ENCODE assay signal across 1 cellular context in genomic region chr6:138692978-138693909, GRCh38.
TF ChIP-seq lines count a peak whose summit lies in the region.

No MANE protein-coding gene starts in this region.

TF ChIP-seq in HEK293, 187 proteins besides CTCF, POLR2A, EP300 and RAD21 (continued from another document):
- TF ChIP-seq, protein P1, sequence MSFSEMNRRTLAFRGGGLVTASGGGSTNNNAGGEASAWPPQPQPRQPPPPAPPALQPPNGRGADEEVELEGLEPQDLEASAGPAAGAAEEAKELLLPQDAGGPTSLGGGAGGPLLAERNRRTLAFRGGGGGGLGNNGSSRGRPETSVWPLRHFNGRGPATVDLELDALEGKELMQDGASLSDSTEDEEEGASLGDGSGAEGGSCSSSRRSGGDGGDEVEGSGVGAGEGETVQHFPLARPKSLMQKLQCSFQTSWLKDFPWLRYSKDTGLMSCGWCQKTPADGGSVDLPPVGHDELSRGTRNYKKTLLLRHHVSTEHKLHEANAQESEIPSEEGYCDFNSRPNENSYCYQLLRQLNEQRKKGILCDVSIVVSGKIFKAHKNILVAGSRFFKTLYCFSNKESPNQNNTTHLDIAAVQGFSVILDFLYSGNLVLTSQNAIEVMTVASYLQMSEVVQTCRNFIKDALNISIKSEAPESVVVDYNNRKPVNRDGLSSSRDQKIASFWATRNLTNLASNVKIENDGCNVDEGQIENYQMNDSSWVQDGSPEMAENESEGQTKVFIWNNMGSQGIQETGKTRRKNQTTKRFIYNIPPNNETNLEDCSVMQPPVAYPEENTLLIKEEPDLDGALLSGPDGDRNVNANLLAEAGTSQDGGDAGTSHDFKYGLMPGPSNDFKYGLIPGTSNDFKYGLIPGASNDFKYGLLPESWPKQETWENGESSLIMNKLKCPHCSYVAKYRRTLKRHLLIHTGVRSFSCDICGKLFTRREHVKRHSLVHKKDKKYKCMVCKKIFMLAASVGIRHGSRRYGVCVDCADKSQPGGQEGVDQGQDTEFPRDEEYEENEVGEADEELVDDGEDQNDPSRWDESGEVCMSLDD (tag by site-specific recombination; IDR thresholded peaks at IDR 0.05), result peak; percentile 27; the same call in 1 of the 2 replicates
- TF ChIP-seq ZNF221 (tag by site-specific recombination; IDR thresholded peaks at IDR 0.05; ENCODE audit: borderline replicate concordance) (no peak), ZFP3 (tag by site-specific recombination; IDR thresholded peaks at IDR 0.05; ENCODE audit: low read depth) (peak; percentile 90), ZNF747 (tag by site-specific recombination; IDR thresholded peaks at IDR 0.05) (no peak), SCRT2 (tag by site-specific recombination; IDR thresholded peaks at IDR 0.05) (peak; percentile 75; the same call in 1 of the 2 replicates), ZNF341 (tag by site-specific recombination; IDR thresholded peaks at IDR 0.05; ENCODE audit: low read depth) (peak; percentile 99), FEZF1 (tag by site-specific recombination; IDR thresholded peaks at IDR 0.05) (no peak), WT1 (tag by site-specific recombination; IDR thresholded peaks at IDR 0.05) (0 out of 2 replicates have a peak, but pooled peaks have one; percentile 20), ZBTB8A (tag by site-specific recombination; IDR thresholded peaks at IDR 0.05) (peak; percentile 80), KLF9 (tag by site-specific recombination; IDR thresholded peaks at IDR 0.05; ENCODE audit: low read depth) (peak; percentile 45; the same call in 1 of the 2 replicates), ZNF558 (tag by site-specific recombination; IDR thresholded peaks at IDR 0.05) (no peak), ZNF354C (tag by site-specific recombination; IDR thresholded peaks at IDR 0.05; ENCODE audit: borderline replicate concordance, low read depth) (no peak), KLF16 (tag by site-specific recombination; IDR thresholded peaks at IDR 0.05) (peak; percentile 38; the same call in 1 of the 2 replicates), SP2 (tag by site-specific recombination; IDR thresholded peaks at IDR 0.05) (peak; percentile 76), ZNF544 (tag by site-specific recombination; IDR thresholded peaks at IDR 0.05) (no peak), ZNF350 (tag by site-specific recombination; IDR thresholded peaks at IDR 0.05) (no peak), ZNF449 (tag by site-specific recombination; IDR thresholded peaks at IDR 0.05) (no peak), ZNF621 (tag by site-specific recombination; IDR thresholded peaks at IDR 0.05) (no peak), ZBTB11 (tag by site-specific recombination; conservative IDR thresholded peaks at IDR 0.05; ENCODE audit: low read depth) (peak; percentile 86), ZNF335 (tag by site-specific recombination; conservative IDR thresholded peaks at IDR 0.05) (peak; percentile 76), ZNF10 (tag by site-specific recombination; IDR thresholded peaks at IDR 0.05) (no peak), PRDM1 (tag by site-specific recombination; IDR thresholded peaks at IDR 0.05) (0 out of 2 replicates have a peak, but pooled peaks have one; percentile 41), ZNF202 (tag by site-specific recombination; IDR thresholded peaks at IDR 0.05; ENCODE audit: borderline replicate concordance) (no peak), ZSCAN30 (tag by site-specific recombination; IDR thresholded peaks at IDR 0.05) (peak; percentile 50; the same call in 1 of the 2 replicates), ZNF513 (tag by site-specific recombination; IDR thresholded peaks at IDR 0.05) (no peak), SALL2 (tag by site-specific recombination; IDR thresholded peaks at IDR 0.05; ENCODE audit: borderline replicate concordance) (no peak), ZBTB7A (tag by site-specific recombination; IDR thresholded peaks at IDR 0.05; ENCODE audit: low read depth) (no peak), ZNF366 (tag by site-specific recombination; conservative IDR thresholded peaks at IDR 0.05) (0 out of 2 replicates have a peak, but pooled peaks have one; percentile 18), MZF1 (tag by site-specific recombination; IDR thresholded peaks at IDR 0.05; ENCODE audit: borderline replicate concordance) (peak; percentile 68; the same call in 1 of the 2 replicates)
- TF ChIP-seq, protein P2, sequence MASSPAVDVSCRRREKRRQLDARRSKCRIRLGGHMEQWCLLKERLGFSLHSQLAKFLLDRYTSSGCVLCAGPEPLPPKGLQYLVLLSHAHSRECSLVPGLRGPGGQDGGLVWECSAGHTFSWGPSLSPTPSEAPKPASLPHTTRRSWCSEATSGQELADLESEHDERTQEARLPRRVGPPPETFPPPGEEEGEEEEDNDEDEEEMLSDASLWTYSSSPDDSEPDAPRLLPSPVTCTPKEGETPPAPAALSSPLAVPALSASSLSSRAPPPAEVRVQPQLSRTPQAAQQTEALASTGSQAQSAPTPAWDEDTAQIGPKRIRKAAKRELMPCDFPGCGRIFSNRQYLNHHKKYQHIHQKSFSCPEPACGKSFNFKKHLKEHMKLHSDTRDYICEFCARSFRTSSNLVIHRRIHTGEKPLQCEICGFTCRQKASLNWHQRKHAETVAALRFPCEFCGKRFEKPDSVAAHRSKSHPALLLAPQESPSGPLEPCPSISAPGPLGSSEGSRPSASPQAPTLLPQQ (tag by site-specific recombination; IDR thresholded peaks at IDR 0.05), result peak; percentile 21; the same call in 1 of the 2 replicates
- TF ChIP-seq, protein P3, sequence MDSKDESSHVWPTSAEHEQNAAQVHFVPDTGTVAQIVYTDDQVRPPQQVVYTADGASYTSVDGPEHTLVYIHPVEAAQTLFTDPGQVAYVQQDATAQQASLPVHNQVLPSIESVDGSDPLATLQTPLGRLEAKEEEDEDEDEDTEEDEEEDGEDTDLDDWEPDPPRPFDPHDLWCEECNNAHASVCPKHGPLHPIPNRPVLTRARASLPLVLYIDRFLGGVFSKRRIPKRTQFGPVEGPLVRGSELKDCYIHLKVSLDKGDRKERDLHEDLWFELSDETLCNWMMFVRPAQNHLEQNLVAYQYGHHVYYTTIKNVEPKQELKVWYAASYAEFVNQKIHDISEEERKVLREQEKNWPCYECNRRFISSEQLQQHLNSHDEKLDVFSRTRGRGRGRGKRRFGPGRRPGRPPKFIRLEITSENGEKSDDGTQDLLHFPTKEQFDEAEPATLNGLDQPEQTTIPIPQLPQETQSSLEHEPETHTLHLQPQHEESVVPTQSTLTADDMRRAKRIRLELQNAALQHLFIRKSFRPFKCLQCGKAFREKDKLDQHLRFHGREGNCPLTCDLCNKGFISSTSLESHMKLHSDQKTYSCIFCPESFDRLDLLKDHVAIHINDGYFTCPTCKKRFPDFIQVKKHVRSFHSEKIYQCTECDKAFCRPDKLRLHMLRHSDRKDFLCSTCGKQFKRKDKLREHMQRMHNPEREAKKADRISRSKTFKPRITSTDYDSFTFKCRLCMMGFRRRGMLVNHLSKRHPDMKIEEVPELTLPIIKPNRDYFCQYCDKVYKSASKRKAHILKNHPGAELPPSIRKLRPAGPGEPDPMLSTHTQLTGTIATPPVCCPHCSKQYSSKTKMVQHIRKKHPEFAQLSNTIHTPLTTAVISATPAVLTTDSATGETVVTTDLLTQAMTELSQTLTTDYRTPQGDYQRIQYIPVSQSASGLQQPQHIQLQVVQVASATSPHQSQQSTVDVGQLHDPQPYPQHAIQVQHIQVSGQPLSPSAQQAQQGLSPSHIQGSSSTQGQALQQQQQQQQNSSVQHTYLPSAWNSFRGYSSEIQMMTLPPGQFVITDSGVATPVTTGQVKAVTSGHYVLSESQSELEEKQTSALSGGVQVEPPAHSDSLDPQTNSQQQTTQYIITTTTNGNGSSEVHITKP (tag by site-specific recombination; IDR thresholded peaks at IDR 0.05), result peak; percentile 96
- TF ChIP-seq, protein P4, sequence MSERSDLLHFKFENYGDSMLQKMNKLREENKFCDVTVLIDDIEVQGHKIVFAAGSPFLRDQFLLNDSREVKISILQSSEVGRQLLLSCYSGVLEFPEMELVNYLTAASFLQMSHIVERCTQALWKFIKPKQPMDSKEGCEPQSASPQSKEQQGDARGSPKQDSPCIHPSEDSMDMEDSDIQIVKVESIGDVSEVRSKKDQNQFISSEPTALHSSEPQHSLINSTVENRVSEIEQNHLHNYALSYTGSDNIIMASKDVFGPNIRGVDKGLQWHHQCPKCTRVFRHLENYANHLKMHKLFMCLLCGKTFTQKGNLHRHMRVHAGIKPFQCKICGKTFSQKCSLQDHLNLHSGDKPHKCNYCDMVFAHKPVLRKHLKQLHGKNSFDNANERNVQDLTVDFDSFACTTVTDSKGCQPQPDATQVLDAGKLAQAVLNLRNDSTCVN (tag by site-specific recombination; optimal IDR thresholded peaks at IDR 0.05), result peak; percentile 75
